Comparison of ENCODE assay signal across 11 cellular contexts in the genomic region with DNA sequence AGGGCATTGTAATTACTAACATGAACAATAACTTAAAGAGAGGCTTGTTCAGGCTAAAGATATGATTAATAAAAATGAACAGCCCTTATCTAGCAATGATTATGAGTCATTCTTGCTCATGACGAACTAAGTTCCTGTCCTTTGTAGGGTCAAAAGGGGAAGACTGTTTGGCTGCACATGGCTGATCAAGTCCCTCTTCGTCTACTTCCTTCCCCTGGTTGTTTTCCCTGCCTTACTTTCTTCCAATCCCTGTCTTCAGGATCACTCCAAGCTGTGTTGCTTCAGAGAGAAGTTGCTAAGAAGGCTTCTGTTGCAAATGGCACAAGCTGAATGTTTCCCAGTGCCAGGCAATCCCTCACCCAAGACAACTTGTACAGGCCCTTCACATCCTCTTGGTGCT.
DNase-seq lines count a peak whose midpoint lies in the region; ATAC-seq, FAIRE-seq and TF ChIP-seq lines count a peak whose summit lies in the region.
"Had no signal": no experiment of that assay in that cellular context is flagged by ENCODE, and none has a peak within 500 bp of the region (broad histone marks: within the 10 kb centered on the region; RNA-seq: fewer than 3 reads in every experiment).

No MANE protein-coding gene starts in this region.

- no peaks in the 10 kb centered on the region for H3K27me3 Mint-ChIP-seq in astrocyte (ENCODE audit: low read depth, unreplicated experiment)
- H3K27me3 Mint-ChIP-seq in stimulated activated naive B cell treated with anti-CD40 and anti-IgM and Interleukin-4, amounts not matched to agents 10 μg/mL and 1 μg/mL and 100 μg/mL, for 72 hours, result peaks cover 0 to 12% of the 10 kb centered on the region in 2 donors
- H3K27me3 Mint-ChIP-seq in CD8-positive, alpha-beta T cell (ENCODE audit: low read depth), result peaks cover 8% of the 10 kb centered on the region

- H2AFZ ChIP-seq in astrocyte (ENCODE audit: low read depth, low read length) (peak overlapping the region; percentile 48), hepatocyte (no peak overlapping the region)

- H3K27ac ChIP-seq in astrocyte (ENCODE audit: low read depth, low read length) (peak overlapping the region; percentile 24), hepatocyte (peak overlapping the region; percentile 24)
- H3K27ac ChIP-seq in CD8-positive, alpha-beta T cell (ENCODE audit: low read depth, low read length), result no peak overlapping the region

- no peak for FAIRE-seq in astrocyte (lab: Jason Lieb, UNC)

- POLR2A ChIA-PET in CD8-positive, alpha-beta T cell (lab: Charles Lee), result no interaction called here

- no peaks in the 10 kb centered on the region for H3K79me2 ChIP-seq in astrocyte (ENCODE audit: insufficient read depth, low read length)
- H3K79me2 ChIP-seq in hepatocyte, result no peaks in the 10 kb centered on the region

- no peaks in the 10 kb centered on the region for H3K9me3 ChIP-seq in astrocyte (ENCODE audit: insufficient read depth, low read depth, low read length)
- H3K9me3 ChIP-seq in hepatocyte (ENCODE audit: low read depth), result no peaks in the 10 kb centered on the region
- H3K9me3 ChIP-seq in CD8-positive, alpha-beta T cell (ENCODE audit: low read length), result no peaks in the 10 kb centered on the region

- H4K20me1 ChIP-seq in astrocyte (ENCODE audit: insufficient read depth, low read length), result no peaks in the 10 kb centered on the region
- H4K20me1 ChIP-seq in hepatocyte (ENCODE audit: insufficient read depth, poor library complexity, severe bottlenecking), result no peaks in the 10 kb centered on the region

- peaks cover 4% of the 10 kb centered on the region for H3K4me1 ChIP-seq in astrocyte (ENCODE audit: insufficient read depth, low read length)
- H3K4me1 ChIP-seq in hepatocyte (ENCODE audit: insufficient read depth), result no peaks in the 10 kb centered on the region
- H3K4me1 ChIP-seq in CD8-positive, alpha-beta T cell (ENCODE audit: insufficient read depth, low read length), result no peaks in the 10 kb centered on the region

- intact Hi-C loops in CD8-positive, alpha-beta T cell (cut with DNase I, micrococcal nuclease), result no loop called here

- H3K36me3 ChIP-seq in astrocyte (ENCODE audit: insufficient read depth, low read length), result no peaks in the 10 kb centered on the region
- H3K36me3 ChIP-seq in hepatocyte (replicated peaks; ENCODE audit: insufficient read depth, low read depth), result no peaks in the 10 kb centered on the region
- H3K36me3 ChIP-seq in CD8-positive, alpha-beta T cell (ENCODE audit: insufficient read depth, low read length), result no peaks in the 10 kb centered on the region

- no peaks in the 10 kb centered on the region for H3K36me3 Mint-ChIP-seq in astrocyte (ENCODE audit: low read depth, unreplicated experiment)
- no peaks in the 10 kb centered on the region for H3K36me3 Mint-ChIP-seq in stimulated activated naive B cell treated with anti-CD40 and anti-IgM and Interleukin-4, amounts not matched to agents 10 μg/mL and 1 μg/mL and 100 μg/mL, for 72 hours
- H3K36me3 Mint-ChIP-seq in CD8-positive, alpha-beta T cell, result no peaks in the 10 kb centered on the region

- 66% methylated on average over 2 of the region's 2 CpGs for WGBS in hepatocyte (ENCODE audit: low lambda C conversion rate, missing lambda C conversion rate)

- H3K9ac ChIP-seq in astrocyte (ENCODE audit: low read length), result no peak overlapping the region

- H3K27me3 ChIP-seq in astrocyte (ENCODE audit: insufficient read depth, low read length) (no peaks in the 10 kb centered on the region), hepatocyte (no peaks in the 10 kb centered on the region)
- H3K27me3 ChIP-seq in CD8-positive, alpha-beta T cell (ENCODE audit: insufficient read depth, low read length), result no peaks in the 10 kb centered on the region

- CTCF ChIA-PET in CD8-positive, alpha-beta T cell (lab: Charles Lee), result interaction anchor here (0.7 kb wide), 1 partner anchor 11 kb away, joined by 3 read pairs; no protein-coding TSS in a partner anchor

- ATAC-seq in stimulated activated naive B cell treated with anti-CD40 and anti-IgM and Interleukin-4, amounts not matched to agents 10 μg/mL and 1 μg/mL and 100 μg/mL, for 72 hours (replicated peaks), result peak; percentile 80 to 88
- ATAC-seq in CD8-positive, alpha-beta T cell, result no peak
- ATAC-seq in HG03442 (IDR thresholded peaks at IDR 0.05; ENCODE audit: unreplicated experiment), result no peak

- H3K9me2 ChIP-seq in hepatocyte (replicated peaks; ENCODE audit: insufficient read depth), result no peaks in the 10 kb centered on the region

- H3K27ac Mint-ChIP-seq in astrocyte (ENCODE audit: unreplicated experiment), result no peak overlapping the region
- H3K27ac Mint-ChIP-seq in stimulated activated naive B cell treated with anti-CD40 and anti-IgM and Interleukin-4, amounts not matched to agents 10 μg/mL and 1 μg/mL and 100 μg/mL, for 72 hours, result peak overlapping the region; percentile 26
- no peak overlapping the region for H3K27ac Mint-ChIP-seq in CD8-positive, alpha-beta T cell

- TF ChIP-seq CTCF in astrocyte (IDR thresholded peaks at IDR 0.05; ENCODE audit: insufficient read depth, low read depth, low read length) (no peak), hepatocyte (IDR thresholded peaks at IDR 0.05; ENCODE audit: poor library complexity) (no peak)
- TF ChIP-seq CTCF in CD8-positive, alpha-beta T cell (IDR thresholded peaks at IDR 0.05), result no peak

- H3K4me2 ChIP-seq in astrocyte (ENCODE audit: low read length) (peak overlapping the region; percentile 4), hepatocyte (no peak overlapping the region)

- no peaks in the 10 kb centered on the region for H3K9me3 Mint-ChIP-seq in astrocyte (ENCODE audit: unreplicated experiment)
- H3K9me3 Mint-ChIP-seq in stimulated activated naive B cell treated with anti-CD40 and anti-IgM and Interleukin-4, amounts not matched to agents 10 μg/mL and 1 μg/mL and 100 μg/mL, for 72 hours, result peaks cover 0 to 2% of the 10 kb centered on the region in 2 donors
- H3K9me3 Mint-ChIP-seq in CD8-positive, alpha-beta T cell, result no peaks in the 10 kb centered on the region

- H3K4me1 Mint-ChIP-seq in astrocyte (ENCODE audit: low read depth, unreplicated experiment), result peaks cover 10% of the 10 kb centered on the region
- H3K4me1 Mint-ChIP-seq in stimulated activated naive B cell treated with anti-CD40 and anti-IgM and Interleukin-4, amounts not matched to agents 10 μg/mL and 1 μg/mL and 100 μg/mL, for 72 hours, result peaks cover 16 to 23% of the 10 kb centered on the region in 2 donors
- no peaks in the 10 kb centered on the region for H3K4me1 Mint-ChIP-seq in CD8-positive, alpha-beta T cell (ENCODE audit: low read depth)

- H3K4me3 Mint-ChIP-seq in astrocyte (ENCODE audit: unreplicated experiment), result no peak overlapping the region
- H3K4me3 Mint-ChIP-seq in stimulated activated naive B cell treated with anti-CD40 and anti-IgM and Interleukin-4, amounts not matched to agents 10 μg/mL and 1 μg/mL and 100 μg/mL, for 72 hours, result no peak overlapping the region
- no peak overlapping the region for H3K4me3 Mint-ChIP-seq in CD8-positive, alpha-beta T cell

- H3K4me3 ChIP-seq in astrocyte (ENCODE audit: insufficient read depth, low read depth, low read length) (no peak overlapping the region), hepatocyte (no peak overlapping the region)
- no peak overlapping the region for H3K4me3 ChIP-seq in CD8-positive, alpha-beta T cell (ENCODE audit: low read depth, low read length)

- peak; percentile 34 to 44 for DNase-seq in Kasumi-1 (lab: John Stamatoyannopoulos, UW)
- DNase-seq in astrocyte (ENCODE audit: low read depth), result peak; percentile 72
- no peak for DNase-seq in hepatocyte (ENCODE audit: low spot score)
- DNase-seq in stimulated activated naive B cell treated with anti-CD40 and anti-IgM and Interleukin-4, amounts not matched to agents 10 μg/mL and 1 μg/mL and 100 μg/mL, for 72 hours, result no peak
- no peak for DNase-seq in CD8-positive, alpha-beta T cell
- DNase-seq in activated T-cell treated with anti-CD3 and anti-CD28 coated beads, Interleukin-2, amount 50 U/mL, for 1 hour, result no peak
- DNase-seq: activated CD4-positive, CD25-positive, alpha-beta regulatory T cell; cortex of kidney; NCI-H1694; posterior cingulate gyrus had no signal

Comparison
In these comparisons a context has a peak if more than half of its experiments do, and no peak if none do; other contexts are left out.
1. DNase-seq: peak in Kasumi-1 (2 of 2) and astrocyte (single experiment); none in hepatocyte (single experiment), stimulated activated naive B cell treated with anti-CD40 and anti-IgM and Interleukin-4, amounts not matched to agents 10 μg/mL and 1 μg/mL and 100 μg/mL, for 72 hours (single experiment), CD8-positive, alpha-beta T cell (0 of 7) and activated T-cell treated with anti-CD3 and anti-CD28 coated beads, Interleukin-2, amount 50 U/mL, for 1 hour (single experiment).
2. ATAC-seq: peak in stimulated activated naive B cell treated with anti-CD40 and anti-IgM and Interleukin-4, amounts not matched to agents 10 μg/mL and 1 μg/mL and 100 μg/mL, for 72 hours (2 of 2); none in CD8-positive, alpha-beta T cell (single experiment) and HG03442 (single experiment).